16 cellular contexts compared by ENCODE assay signal in genomic region chr9:85603920-85604319, GRCh38.
DNase-seq lines count a peak whose midpoint lies in the region; ATAC-seq and TF ChIP-seq lines count a peak whose summit lies in the region.
"Had no signal": no experiment of that assay in that cellular context is flagged by ENCODE, and none has a peak within 500 bp of the region (broad histone marks: within the 10 kb centered on the region; RNA-seq: fewer than 3 reads in every experiment).

No MANE protein-coding gene starts in this region.

- DNase-seq in GM23338 (ENCODE audit: low spot score) (no peak), foreskin melanocyte (peak; percentile 11), neural crest cell (ENCODE audit: low read depth, low spot score) (no peak), natural killer cell (no peak), glutamatergic neuron (no peak), NCI-H69 (lab: John Stamatoyannopoulos, UW) (no peak)
- DNase-seq: BE2C; CD4-positive, alpha-beta memory T cell; DMS79; EL; GDM1; GOT3; IMR-90 had no signal

- H3K4me2 ChIP-seq in GM23338, result no peak overlapping the region
- H3K4me2 ChIP-seq: A549 had no signal

- H3K9me2 ChIP-seq in GM23338 (ENCODE audit: insufficient read depth), result no peaks in the 10 kb centered on the region; the same call in 1 of the 2 replicates

- H4K20me1 ChIP-seq in GM23338 (replicated peaks; ENCODE audit: insufficient read depth), result no peaks in the 10 kb centered on the region

- no peak overlapping the region for H3K27ac ChIP-seq in GM23338 (ENCODE audit: low read depth)
- H3K27ac ChIP-seq: A549, C4-2B had no signal

- no peaks in the 10 kb centered on the region for H3F3A ChIP-seq in GM23338 (replicated peaks; ENCODE audit: low read depth)

- H3K79me2 ChIP-seq in GM23338 (replicated peaks; ENCODE audit: insufficient read depth), result no peaks in the 10 kb centered on the region; the same call in 1 of the 2 replicates

- no peaks in the 10 kb centered on the region for H3K27me3 Mint-ChIP-seq in GM23338 (ENCODE audit: insufficient read depth, low read depth, poor library complexity)
- H3K27me3 Mint-ChIP-seq in neural crest cell (ENCODE audit: low read depth), result no peaks in the 10 kb centered on the region
- H3K27me3 Mint-ChIP-seq in natural killer cell (ENCODE audit: low read depth in 2 of 2), result no peaks in the 10 kb centered on the region
- peaks cover 8% of the 10 kb centered on the region for H3K27me3 Mint-ChIP-seq in glutamatergic neuron (ENCODE audit: unreplicated experiment)
- H3K27me3 Mint-ChIP-seq: CD4-positive, alpha-beta memory T cell had no signal

- no peaks in the 10 kb centered on the region for H3K36me3 Mint-ChIP-seq in GM23338 (ENCODE audit: low read depth)
- peaks cover 15% of the 10 kb centered on the region for H3K36me3 Mint-ChIP-seq in neural crest cell (ENCODE audit: low read depth)
- peaks cover 10% of the 10 kb centered on the region for H3K36me3 Mint-ChIP-seq in natural killer cell
- peaks cover 25% of the 10 kb centered on the region for H3K36me3 Mint-ChIP-seq in glutamatergic neuron (ENCODE audit: unreplicated experiment)

- H2AFZ ChIP-seq in GM23338, result no peak overlapping the region

- intact Hi-C loops in natural killer cell (cut with micrococcal nuclease), result no loop called here

- no peaks in the 10 kb centered on the region for H3K36me3 ChIP-seq in GM23338 (ENCODE audit: insufficient read depth)
- H3K36me3 ChIP-seq: BE2C, HAP-1 had no signal

- peak overlapping the region; percentile 18; the same call in 1 of the 2 replicates for H3K27ac Mint-ChIP-seq in GM23338
- peak overlapping the region; percentile 77 for H3K27ac Mint-ChIP-seq in neural crest cell (ENCODE audit: unreplicated experiment)
- H3K27ac Mint-ChIP-seq in natural killer cell, result peak overlapping the region in 1 of 2 donors; percentile 2
- H3K27ac Mint-ChIP-seq in glutamatergic neuron (ENCODE audit: unreplicated experiment), result no peak overlapping the region
- H3K27ac Mint-ChIP-seq: CD4-positive, alpha-beta memory T cell had no signal

- H3K4me3 ChIP-seq in GM23338, result no peak overlapping the region
- H3K4me3 ChIP-seq: A549, HAP-1 had no signal

- ATAC-seq in GM23338 (no peak), natural killer cell (no peak)
- ATAC-seq: A549 had no signal

- 0 out of 2 replicates have a peak, but pooled peaks cover 3% of the 10 kb centered on the region for H3K4me1 ChIP-seq in GM23338 (ENCODE audit: insufficient read depth)
- H3K4me1 ChIP-seq: A549, HAP-1 had no signal

- no peak overlapping the region for H3K4me3 Mint-ChIP-seq in GM23338
- H3K4me3 Mint-ChIP-seq in neural crest cell, result no peak overlapping the region
- no peak overlapping the region for H3K4me3 Mint-ChIP-seq in natural killer cell
- H3K4me3 Mint-ChIP-seq in glutamatergic neuron (ENCODE audit: unreplicated experiment), result no peak overlapping the region

- H3K9me3 Mint-ChIP-seq in GM23338 (no peaks in the 10 kb centered on the region), neural crest cell (no peaks in the 10 kb centered on the region), natural killer cell (no peaks in the 10 kb centered on the region), glutamatergic neuron (ENCODE audit: unreplicated experiment) (peaks cover 8% of the 10 kb centered on the region)
- H3K9me3 Mint-ChIP-seq: CD4-positive, alpha-beta memory T cell had no signal

- TF ChIP-seq CTCF in GM23338 (conservative IDR thresholded peaks at IDR 0.05; ENCODE audit: low read depth in 2 of 2) (no peak), neural crest cell (conservative IDR thresholded peaks at IDR 0.05) (no peak), natural killer cell (IDR thresholded peaks at IDR 0.05) (no peak), glutamatergic neuron (IDR thresholded peaks at IDR 0.05; ENCODE audit: partially characterized antibody, unreplicated experiment) (no peak)

- H3K4me1 Mint-ChIP-seq in GM23338 (peaks cover 22% of the 10 kb centered on the region), neural crest cell (peaks cover 12% of the 10 kb centered on the region), natural killer cell (peaks cover 60 to 62% of the 10 kb centered on the region in 2 donors), glutamatergic neuron (ENCODE audit: low read depth, unreplicated experiment) (peaks cover 15% of the 10 kb centered on the region)

- no peaks in the 10 kb centered on the region for H3K27me3 ChIP-seq in GM23338 (ENCODE audit: insufficient read depth)
- H3K27me3 ChIP-seq: BE2C had no signal

TF ChIP-seq in GM23338, 12 proteins besides CTCF, POLR2A, EP300 and RAD21 (continues in another document):
- no peak for TF ChIP-seq POLR2AphosphoS5 (IDR thresholded peaks at IDR 0.05; ENCODE audit: low read depth)
- no peak for TF ChIP-seq STAT1 (IDR thresholded peaks at IDR 0.05; ENCODE audit: unreplicated experiment)
- TF ChIP-seq EZH2phosphoT487 (IDR thresholded peaks at IDR 0.05; ENCODE audit: unreplicated experiment), result no peak
- TF ChIP-seq, protein P1, sequence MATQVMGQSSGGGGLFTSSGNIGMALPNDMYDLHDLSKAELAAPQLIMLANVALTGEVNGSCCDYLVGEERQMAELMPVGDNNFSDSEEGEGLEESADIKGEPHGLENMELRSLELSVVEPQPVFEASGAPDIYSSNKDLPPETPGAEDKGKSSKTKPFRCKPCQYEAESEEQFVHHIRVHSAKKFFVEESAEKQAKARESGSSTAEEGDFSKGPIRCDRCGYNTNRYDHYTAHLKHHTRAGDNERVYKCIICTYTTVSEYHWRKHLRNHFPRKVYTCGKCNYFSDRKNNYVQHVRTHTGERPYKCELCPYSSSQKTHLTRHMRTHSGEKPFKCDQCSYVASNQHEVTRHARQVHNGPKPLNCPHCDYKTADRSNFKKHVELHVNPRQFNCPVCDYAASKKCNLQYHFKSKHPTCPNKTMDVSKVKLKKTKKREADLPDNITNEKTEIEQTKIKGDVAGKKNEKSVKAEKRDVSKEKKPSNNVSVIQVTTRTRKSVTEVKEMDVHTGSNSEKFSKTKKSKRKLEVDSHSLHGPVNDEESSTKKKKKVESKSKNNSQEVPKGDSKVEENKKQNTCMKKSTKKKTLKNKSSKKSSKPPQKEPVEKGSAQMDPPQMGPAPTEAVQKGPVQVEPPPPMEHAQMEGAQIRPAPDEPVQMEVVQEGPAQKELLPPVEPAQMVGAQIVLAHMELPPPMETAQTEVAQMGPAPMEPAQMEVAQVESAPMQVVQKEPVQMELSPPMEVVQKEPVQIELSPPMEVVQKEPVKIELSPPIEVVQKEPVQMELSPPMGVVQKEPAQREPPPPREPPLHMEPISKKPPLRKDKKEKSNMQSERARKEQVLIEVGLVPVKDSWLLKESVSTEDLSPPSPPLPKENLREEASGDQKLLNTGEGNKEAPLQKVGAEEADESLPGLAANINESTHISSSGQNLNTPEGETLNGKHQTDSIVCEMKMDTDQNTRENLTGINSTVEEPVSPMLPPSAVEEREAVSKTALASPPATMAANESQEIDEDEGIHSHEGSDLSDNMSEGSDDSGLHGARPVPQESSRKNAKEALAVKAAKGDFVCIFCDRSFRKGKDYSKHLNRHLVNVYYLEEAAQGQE (IDR thresholded peaks at IDR 0.05; ENCODE audit: unreplicated experiment), result no peak
- no peak for TF ChIP-seq JUNB (IDR thresholded peaks at IDR 0.05; ENCODE audit: unreplicated experiment)
- TF ChIP-seq ZNF331 (CRISPR knock-in tag; IDR thresholded peaks at IDR 0.05; ENCODE audit: low read depth), result no peak
- TF ChIP-seq NANOG (IDR thresholded peaks at IDR 0.05; ENCODE audit: borderline replicate concordance), result no peak
